Comparison of ENCODE assay signal across 8 cellular contexts in genomic region chr17:30378797-30379302, GRCh38. TPM values are rescaled to one million over a fixed set of nuclear protein-coding genes. Genes with fewer than 3 reads are reported as not detected.
DNase-seq lines count a peak whose midpoint lies in the region; ATAC-seq and TF ChIP-seq lines count a peak whose summit lies in the region.

Gene CPD (plus strand): TSS chr17:30378927. CDS start chr17:30378981, 54 bp downstream.

- H3K4me1 ChIP-seq in right atrium auricular region: peaks cover 0 to 59% of the 10 kb centered on the region in 2 donors
- H3K4me1 ChIP-seq in psoas muscle: peaks cover 40% of the 10 kb centered on the region
- H3K4me1 ChIP-seq in urinary bladder (ENCODE audit: insufficient read depth): peaks cover 2% of the 10 kb centered on the region

- H3K27ac ChIP-seq in angular gyrus (ENCODE audit: low read depth, low read length): peak within 1 kb of the TSS; percentile 83
- H3K27ac ChIP-seq in right atrium auricular region: peak within 1 kb of the TSS; percentile 89 to 90
- H3K27ac ChIP-seq in psoas muscle: peak within 1 kb of the TSS; percentile 86
- peak within 1 kb of the TSS; percentile 90 for H3K27ac ChIP-seq in urinary bladder (ENCODE audit: low read depth)

- peak; percentile 84 for TF ChIP-seq POLR2A in GM15510 (IDR thresholded peaks at IDR 0.05; ENCODE audit: borderline replicate concordance, extremely low read depth, insufficient read length)

- peak; percentile 54 for DNase-seq in NCI-H187 treated with DMSO at 0.1 percent for 48 hours (lab: John Stamatoyannopoulos, UW)
- DNase-seq in T-helper 2 cell: peak; percentile 93 to 96 (median 95)
- peak; percentile 98 for DNase-seq in right atrium auricular region (ENCODE audit: low spot score)
- DNase-seq in psoas muscle: peak; percentile 98

- H3K4me3 ChIP-seq in right atrium auricular region (peak within 1 kb of the TSS; percentile 84 to 87), psoas muscle (peak within 1 kb of the TSS; percentile 95), urinary bladder (ENCODE audit: low read depth, low read length) (peak within 1 kb of the TSS; percentile 96)

- TF ChIP-seq CTCF in right atrium auricular region (IDR thresholded peaks at IDR 0.05): peak in 1 of 2 donors; percentile 40
- no peak for TF ChIP-seq CTCF in psoas muscle (IDR thresholded peaks at IDR 0.05)

- H3K36me3 ChIP-seq in right atrium auricular region (no peaks in the 10 kb centered on the region), psoas muscle (ENCODE audit: insufficient read depth in 1 of 2, low read depth in 1 of 2) (no peaks in the 10 kb centered on the region), urinary bladder (ENCODE audit: insufficient read depth) (no peaks in the 10 kb centered on the region)

- H3K9me3 ChIP-seq in right atrium auricular region (no peaks in the 10 kb centered on the region), psoas muscle (no peaks in the 10 kb centered on the region)

- intact Hi-C loops in psoas muscle (cut with DNase I): no loop called here

- WGBS in psoas muscle, 3 donors: 0% methylated on average over 28 to 61 of the region's 61 CpGs
- WGBS in urinary bladder: under 1% methylated on average over 61 of the region's 61 CpGs

- peak; percentile 87 for ATAC-seq in HG02885 (IDR thresholded peaks at IDR 0.05; ENCODE audit: poor library complexity, unreplicated experiment)
- peak; percentile 99 to 100 (median 99) for ATAC-seq in psoas muscle

- H3K27me3 ChIP-seq in right atrium auricular region (no peaks in the 10 kb centered on the region), psoas muscle (ENCODE audit: insufficient read depth in 3 of 3, low read length in 2 of 3) (no peaks in the 10 kb centered on the region)

RNA-seq across cellular contexts. Expression of gene CPD, which starts in this region (rescaled TPM):
- total RNA-seq in right atrium auricular region (10 to 100 TPM; 41.3 to 44.1 TPM), psoas muscle (10 to 100 TPM; 18.6 to 29.3 (median 23.1) TPM), urinary bladder (101 TPM)
- polyA plus RNA-seq in psoas muscle (10 to 100 TPM in 1 of 3 donors, 1 to 10 TPM in 2; 5.6 to 12.5 (median 7.7) TPM), urinary bladder (14.0 TPM)

Comparison
In these comparisons a context has a peak if more than half of its experiments do, and no peak if none do; other contexts are left out.
1. Peak in every context shown above with its lines: DNase-seq, ATAC-seq, H3K4me3 ChIP-seq and H3K27ac ChIP-seq.